ENCODE assay signal across 9 cellular contexts in the genomic region with DNA sequence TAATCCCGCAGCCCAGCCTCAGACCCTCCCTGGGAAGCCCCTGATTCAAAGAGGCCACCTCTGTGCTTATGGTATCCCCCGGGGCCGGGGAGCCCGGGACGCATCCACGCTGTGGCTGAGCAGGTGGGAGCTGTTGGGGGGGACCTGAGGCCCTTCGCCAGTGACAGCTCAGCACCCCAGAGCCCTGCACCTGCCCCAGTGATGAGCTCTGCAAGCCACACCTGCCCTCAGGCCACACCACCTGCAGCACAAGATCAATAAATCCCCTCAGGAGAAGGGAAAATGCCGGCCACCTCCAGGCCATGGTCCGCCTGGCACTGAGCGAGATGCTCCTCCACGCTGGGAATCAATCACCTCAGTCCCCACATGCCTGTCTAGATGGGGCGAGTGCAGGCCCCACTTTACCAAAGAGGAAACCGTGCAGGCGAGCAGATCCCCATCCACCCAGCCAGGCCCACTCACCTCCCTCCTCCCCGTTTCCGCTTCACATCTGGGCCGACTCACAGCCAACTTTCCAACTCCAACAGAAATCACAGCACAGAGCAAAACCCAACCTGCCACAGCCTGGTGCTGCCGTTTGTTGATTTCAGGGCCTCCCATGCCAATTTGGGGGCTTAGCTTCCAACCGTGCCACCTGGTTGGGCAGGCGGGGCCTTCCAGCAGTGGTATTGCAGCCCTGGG. TPM values are rescaled to one million over a fixed set of nuclear protein-coding genes. Genes with fewer than 3 reads are reported as not detected.
DNase-seq lines count a peak whose midpoint lies in the region; ATAC-seq and TF ChIP-seq lines count a peak whose summit lies in the region.
"Had no signal": no experiment of that assay in that cellular context is flagged by ENCODE, and none has a peak within 500 bp of the region (broad histone marks: within the 10 kb centered on the region; RNA-seq: fewer than 3 reads in every experiment).

No MANE protein-coding gene starts in this region.

- peak; percentile 65 for DNase-seq in GM10266 (ENCODE audit: extremely low spot score)
- no peak for DNase-seq in Panc1 (ENCODE audit: low read depth, low spot score)
- peak; percentile 65 for DNase-seq in activated naive CD8-positive, alpha-beta T cell treated with anti-CD3 and anti-CD28 coated beads for 36 hours
- DNase-seq in sigmoid colon = peak; percentile 80
- DNase-seq in glutamatergic neuron = no peak
- DNase-seq in inferior parietal cortex (ENCODE audit: extremely low spot score) = no peak
- no peak for DNase-seq in NCI-H2029 treated with DMSO at 0.1 percent for 48 hours (lab: John Stamatoyannopoulos, UW)
- no peak for DNase-seq in osteocyte (ENCODE audit: extremely low spot score, unreplicated experiment)

- H3K4me1 Mint-ChIP-seq in activated naive CD8-positive, alpha-beta T cell treated with anti-CD3 and anti-CD28 coated beads for 36 hours = peaks cover 51% of the 10 kb centered on the region
- H3K4me1 Mint-ChIP-seq in glutamatergic neuron (ENCODE audit: low read depth, unreplicated experiment) (no peaks in the 10 kb centered on the region), osteocyte (ENCODE audit: unreplicated experiment) (peaks cover 16% of the 10 kb centered on the region)
- H3K4me1 Mint-ChIP-seq: brain had no signal

- H3K4me1 ChIP-seq in Panc1 (ENCODE audit: control insufficient read depth, insufficient read depth, low read length) (no peaks in the 10 kb centered on the region), sigmoid colon (peaks cover 0 to 74% (median 63%) of the 10 kb centered on the region in 4 donors)

- no peaks in the 10 kb centered on the region for H3K27me3 Mint-ChIP-seq in activated naive CD8-positive, alpha-beta T cell treated with anti-CD3 and anti-CD28 coated beads for 36 hours
- H3K27me3 Mint-ChIP-seq in glutamatergic neuron (ENCODE audit: unreplicated experiment) (peaks cover 2% of the 10 kb centered on the region), osteocyte (ENCODE audit: unreplicated experiment) (no peaks in the 10 kb centered on the region)
- H3K27me3 Mint-ChIP-seq: brain had no signal

- no peak for ATAC-seq in Panc1

- H3K9me3 ChIP-seq in Panc1 (ENCODE audit: control insufficient read depth, insufficient read depth, low read depth, low read length) = no peaks in the 10 kb centered on the region
- no peaks in the 10 kb centered on the region for H3K9me3 ChIP-seq in sigmoid colon

- TF ChIP-seq EP300 in sigmoid colon (IDR thresholded peaks at IDR 0.05) = no peak

- WGBS in sigmoid colon, 2 donors = 44 to 81% methylated on average over 20 of the region's 20 CpGs

- H3K27me3 ChIP-seq in Panc1 (ENCODE audit: control insufficient read depth, insufficient read depth, low read length) (no peaks in the 10 kb centered on the region), sigmoid colon (no peaks in the 10 kb centered on the region)

- no peak for TF ChIP-seq CTCF in GM10266 (IDR thresholded peaks at IDR 0.05; ENCODE audit: control insufficient read depth, insufficient read depth, low read depth, missing control alignments)
- TF ChIP-seq CTCF in Panc1 (IDR thresholded peaks at IDR 0.05) = no peak
- TF ChIP-seq CTCF in sigmoid colon (IDR thresholded peaks at IDR 0.05) = no peak
- no peak for TF ChIP-seq CTCF in glutamatergic neuron (IDR thresholded peaks at IDR 0.05; ENCODE audit: partially characterized antibody, unreplicated experiment)
- no peak for TF ChIP-seq CTCF in osteocyte (IDR thresholded peaks at IDR 0.05)

- TSS peak; percentile 44 for BruUV-seq in Panc1 (replicated peaks; lab: Mats Ljungman, UMichigan)

- H3K36me3 ChIP-seq in Panc1 (ENCODE audit: control insufficient read depth, insufficient read depth, low read length) (no peaks in the 10 kb centered on the region), sigmoid colon (peaks cover 7 to 62% (median 22%) of the 10 kb centered on the region in 4 donors)

- no peak for TF ChIP-seq POLR2A in sigmoid colon (IDR thresholded peaks at IDR 0.05)

- CTCF ChIA-PET in Panc1 (lab: Charles Lee) = no interaction called here

- H3K9me3 Mint-ChIP-seq in activated naive CD8-positive, alpha-beta T cell treated with anti-CD3 and anti-CD28 coated beads for 36 hours = no peaks in the 10 kb centered on the region
- H3K9me3 Mint-ChIP-seq in glutamatergic neuron (ENCODE audit: unreplicated experiment) = no peaks in the 10 kb centered on the region
- no peaks in the 10 kb centered on the region for H3K9me3 Mint-ChIP-seq in osteocyte (ENCODE audit: unreplicated experiment)
- H3K9me3 Mint-ChIP-seq: brain had no signal

- H3K27ac Mint-ChIP-seq in activated naive CD8-positive, alpha-beta T cell treated with anti-CD3 and anti-CD28 coated beads for 36 hours = peak overlapping the region; percentile 99
- H3K27ac Mint-ChIP-seq in glutamatergic neuron (ENCODE audit: unreplicated experiment) (no peak overlapping the region), osteocyte (ENCODE audit: unreplicated experiment) (no peak overlapping the region)

- H3K36me3 Mint-ChIP-seq in activated naive CD8-positive, alpha-beta T cell treated with anti-CD3 and anti-CD28 coated beads for 36 hours = peaks cover 73% of the 10 kb centered on the region
- H3K36me3 Mint-ChIP-seq in glutamatergic neuron (ENCODE audit: unreplicated experiment) (no peaks in the 10 kb centered on the region), osteocyte (ENCODE audit: unreplicated experiment) (peaks cover 11% of the 10 kb centered on the region)

- intact Hi-C loops in Panc1 (cut with micrococcal nuclease; ENCODE audit: unreplicated experiment) (no loop called here), sigmoid colon (cut with DNase I) (no loop called here)

- POLR2A ChIA-PET in Panc1 (lab: Charles Lee) = interaction anchor here (0.6 kb wide), 1 partner anchor 77 kb away, joined by 10 read pairs; no protein-coding TSS in a partner anchor

- H3K4me3 Mint-ChIP-seq in activated naive CD8-positive, alpha-beta T cell treated with anti-CD3 and anti-CD28 coated beads for 36 hours = peak overlapping the region; percentile 95
- H3K4me3 Mint-ChIP-seq in glutamatergic neuron (ENCODE audit: unreplicated experiment) (no peak overlapping the region), osteocyte (ENCODE audit: unreplicated experiment) (no peak overlapping the region)
- H3K4me3 Mint-ChIP-seq: brain had no signal

- in situ Hi-C loops in Panc1 (cut with HindIII; ENCODE audit: low pct_unique_long_range_greater_than_20kb, low sequenced_read_pairs) = no loop called here

- H3K27ac ChIP-seq in Panc1 (ENCODE audit: low read length) (no peak overlapping the region), sigmoid colon (peak overlapping the region; percentile 54 to 94 (median 75))

- H3K4me3 ChIP-seq in Panc1 (ENCODE audit: low read depth in 2 of 2, low read length in 2 of 2) (no peak overlapping the region), sigmoid colon (no peak overlapping the region)

RNA-seq across cellular contexts. Expression of a gene that starts 12.8 kb away (rescaled TPM):
- 36.3 TPM for total RNA-seq in Panc1 (2021; ENCODE audit: unreplicated experiment)
- 21.0 TPM for polyA plus RNA-seq in Panc1 (2012; ENCODE audit: insufficient read length)
- 100 to 1,000 TPM; 147 to 153 TPM for total RNA-seq in activated naive CD8-positive, alpha-beta T cell treated with anti-CD3 and anti-CD28 coated beads for 36 hours
- total RNA-seq in sigmoid colon = 10 to 100 TPM; 25.7 to 65.4 (median 32.0) TPM
- polyA plus RNA-seq in sigmoid colon = 10 to 100 TPM; 14.4 to 36.1 (median 14.6) TPM
- 66.0 TPM for total RNA-seq in glutamatergic neuron (ENCODE audit: unreplicated experiment)
- total RNA-seq in osteocyte = 50.6 and 54.2 TPM in 2 replicates

RNA-seq across cellular contexts. Expression of a gene that starts 13.4 kb away (rescaled TPM):
- 5.4 TPM for total RNA-seq in Panc1 (2021; ENCODE audit: unreplicated experiment)
- 4.7 TPM for polyA plus RNA-seq in Panc1 (2012; ENCODE audit: insufficient read length)
- 10 to 100 TPM; 12.4 to 12.6 TPM for total RNA-seq in activated naive CD8-positive, alpha-beta T cell treated with anti-CD3 and anti-CD28 coated beads for 36 hours
- 1 to 10 TPM; 2.3 to 6.0 (median 4.6) TPM for total RNA-seq in sigmoid colon
- 1 to 10 TPM; 2.4 to 8.5 (median 3.5) TPM for polyA plus RNA-seq in sigmoid colon
- total RNA-seq in glutamatergic neuron (ENCODE audit: unreplicated experiment) = 10.6 TPM
- total RNA-seq in osteocyte = 3.8 and 4.8 TPM in 2 replicates

RNA-seq across cellular contexts. Expression of a gene that starts 32.3 kb away (rescaled TPM):
- total RNA-seq in Panc1 (2021; ENCODE audit: unreplicated experiment) = 240 TPM
- polyA plus RNA-seq in Panc1 (2012; ENCODE audit: insufficient read length) = 278 TPM
- 100 to 1,000 TPM; 230 to 232 TPM for total RNA-seq in activated naive CD8-positive, alpha-beta T cell treated with anti-CD3 and anti-CD28 coated beads for 36 hours
- 100 to 1,000 TPM in 3 of 4 donors, 10 to 100 TPM in 1; 83.1 to 124 (median 107) TPM for total RNA-seq in sigmoid colon
- polyA plus RNA-seq in sigmoid colon = 100 to 1,000 TPM; 121 to 157 (median 129) TPM
- 149 TPM for total RNA-seq in glutamatergic neuron (ENCODE audit: unreplicated experiment)
- 81.3 and 83.3 TPM in 2 replicates for total RNA-seq in osteocyte

Comparison
In these comparisons a context has a peak if more than half of its experiments do, and no peak if none do; other contexts are left out.
1. DNase-seq: peak in GM10266 (single experiment), activated naive CD8-positive, alpha-beta T cell treated with anti-CD3 and anti-CD28 coated beads for 36 hours (single experiment) and sigmoid colon (single experiment); none in Panc1 (single experiment), glutamatergic neuron (single experiment), inferior parietal cortex (single experiment), NCI-H2029 treated with DMSO at 0.1 percent for 48 hours (single experiment) and osteocyte (single experiment).